1 cellular context compared by ENCODE assay signal in the genomic region with DNA sequence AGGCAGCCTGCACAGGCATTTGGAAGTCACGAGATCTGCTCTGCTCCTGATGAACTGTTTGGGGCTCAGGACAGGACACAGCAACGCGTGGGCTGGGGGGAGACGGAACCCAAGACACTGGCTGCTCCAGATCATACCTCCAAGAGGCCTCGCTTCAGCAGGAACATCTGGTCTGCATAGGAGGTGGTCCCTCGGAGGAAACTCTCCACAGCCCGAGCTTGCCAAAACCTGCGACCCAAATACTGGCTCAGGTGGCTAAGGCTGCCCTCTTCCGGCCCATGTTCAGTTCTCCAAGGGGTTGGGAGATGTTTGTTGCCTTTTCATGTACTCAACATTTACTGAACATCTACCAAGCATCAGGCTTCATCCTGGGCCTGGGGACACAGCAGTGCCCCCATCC.
TF ChIP-seq lines count a peak whose summit lies in the region.

No MANE protein-coding gene starts in this region.

TF ChIP-seq in SK-N-SH, 30 proteins besides CTCF, POLR2A, EP300 and RAD21:
- TF ChIP-seq, protein P1, sequence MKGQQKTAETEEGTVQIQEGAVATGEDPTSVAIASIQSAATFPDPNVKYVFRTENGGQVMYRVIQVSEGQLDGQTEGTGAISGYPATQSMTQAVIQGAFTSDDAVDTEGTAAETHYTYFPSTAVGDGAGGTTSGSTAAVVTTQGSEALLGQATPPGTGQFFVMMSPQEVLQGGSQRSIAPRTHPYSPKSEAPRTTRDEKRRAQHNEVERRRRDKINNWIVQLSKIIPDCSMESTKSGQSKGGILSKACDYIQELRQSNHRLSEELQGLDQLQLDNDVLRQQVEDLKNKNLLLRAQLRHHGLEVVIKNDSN (IDR thresholded peaks at IDR 0.05; ENCODE audit: borderline replicate concordance, low read depth) = no peak
- TF ChIP-seq EZH2phosphoT487 (IDR thresholded peaks at IDR 0.05; ENCODE audit: borderline replicate concordance, low read depth) (no peak), ELF1 (IDR thresholded peaks at IDR 0.05) (no peak), RXRA (IDR thresholded peaks at IDR 0.05; ENCODE audit: borderline replicate concordance, low read depth) (no peak), NRF1 (IDR thresholded peaks at IDR 0.05; ENCODE audit: low read depth, low read length) (no peak), SMC3 (IDR thresholded peaks at IDR 0.05; ENCODE audit: low read depth, low read length) (no peak), YY1 (IDR thresholded peaks at IDR 0.05; ENCODE audit: low read depth) (no peak), FOSL2 (IDR thresholded peaks at IDR 0.05; ENCODE audit: borderline replicate concordance, low read depth) (no peak), POLR2AphosphoS5 (IDR thresholded peaks at IDR 0.05; ENCODE audit: low read depth, low read length) (no peak)
- TF ChIP-seq, protein P2, sequence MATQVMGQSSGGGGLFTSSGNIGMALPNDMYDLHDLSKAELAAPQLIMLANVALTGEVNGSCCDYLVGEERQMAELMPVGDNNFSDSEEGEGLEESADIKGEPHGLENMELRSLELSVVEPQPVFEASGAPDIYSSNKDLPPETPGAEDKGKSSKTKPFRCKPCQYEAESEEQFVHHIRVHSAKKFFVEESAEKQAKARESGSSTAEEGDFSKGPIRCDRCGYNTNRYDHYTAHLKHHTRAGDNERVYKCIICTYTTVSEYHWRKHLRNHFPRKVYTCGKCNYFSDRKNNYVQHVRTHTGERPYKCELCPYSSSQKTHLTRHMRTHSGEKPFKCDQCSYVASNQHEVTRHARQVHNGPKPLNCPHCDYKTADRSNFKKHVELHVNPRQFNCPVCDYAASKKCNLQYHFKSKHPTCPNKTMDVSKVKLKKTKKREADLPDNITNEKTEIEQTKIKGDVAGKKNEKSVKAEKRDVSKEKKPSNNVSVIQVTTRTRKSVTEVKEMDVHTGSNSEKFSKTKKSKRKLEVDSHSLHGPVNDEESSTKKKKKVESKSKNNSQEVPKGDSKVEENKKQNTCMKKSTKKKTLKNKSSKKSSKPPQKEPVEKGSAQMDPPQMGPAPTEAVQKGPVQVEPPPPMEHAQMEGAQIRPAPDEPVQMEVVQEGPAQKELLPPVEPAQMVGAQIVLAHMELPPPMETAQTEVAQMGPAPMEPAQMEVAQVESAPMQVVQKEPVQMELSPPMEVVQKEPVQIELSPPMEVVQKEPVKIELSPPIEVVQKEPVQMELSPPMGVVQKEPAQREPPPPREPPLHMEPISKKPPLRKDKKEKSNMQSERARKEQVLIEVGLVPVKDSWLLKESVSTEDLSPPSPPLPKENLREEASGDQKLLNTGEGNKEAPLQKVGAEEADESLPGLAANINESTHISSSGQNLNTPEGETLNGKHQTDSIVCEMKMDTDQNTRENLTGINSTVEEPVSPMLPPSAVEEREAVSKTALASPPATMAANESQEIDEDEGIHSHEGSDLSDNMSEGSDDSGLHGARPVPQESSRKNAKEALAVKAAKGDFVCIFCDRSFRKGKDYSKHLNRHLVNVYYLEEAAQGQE (IDR thresholded peaks at IDR 0.05; ENCODE audit: low read depth, low read length) = no peak
- TF ChIP-seq, protein P3, sequence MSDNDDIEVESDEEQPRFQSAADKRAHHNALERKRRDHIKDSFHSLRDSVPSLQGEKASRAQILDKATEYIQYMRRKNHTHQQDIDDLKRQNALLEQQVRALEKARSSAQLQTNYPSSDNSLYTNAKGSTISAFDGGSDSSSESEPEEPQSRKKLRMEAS (IDR thresholded peaks at IDR 0.05; ENCODE audit: low read depth) = no peak
- TF ChIP-seq, protein P4, sequence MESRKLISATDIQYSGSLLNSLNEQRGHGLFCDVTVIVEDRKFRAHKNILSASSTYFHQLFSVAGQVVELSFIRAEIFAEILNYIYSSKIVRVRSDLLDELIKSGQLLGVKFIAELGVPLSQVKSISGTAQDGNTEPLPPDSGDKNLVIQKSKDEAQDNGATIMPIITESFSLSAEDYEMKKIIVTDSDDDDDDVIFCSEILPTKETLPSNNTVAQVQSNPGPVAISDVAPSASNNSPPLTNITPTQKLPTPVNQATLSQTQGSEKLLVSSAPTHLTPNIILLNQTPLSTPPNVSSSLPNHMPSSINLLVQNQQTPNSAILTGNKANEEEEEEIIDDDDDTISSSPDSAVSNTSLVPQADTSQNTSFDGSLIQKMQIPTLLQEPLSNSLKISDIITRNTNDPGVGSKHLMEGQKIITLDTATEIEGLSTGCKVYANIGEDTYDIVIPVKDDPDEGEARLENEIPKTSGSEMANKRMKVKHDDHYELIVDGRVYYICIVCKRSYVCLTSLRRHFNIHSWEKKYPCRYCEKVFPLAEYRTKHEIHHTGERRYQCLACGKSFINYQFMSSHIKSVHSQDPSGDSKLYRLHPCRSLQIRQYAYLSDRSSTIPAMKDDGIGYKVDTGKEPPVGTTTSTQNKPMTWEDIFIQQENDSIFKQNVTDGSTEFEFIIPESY (IDR thresholded peaks at IDR 0.05; ENCODE audit: borderline replicate concordance, low read depth) = no peak
- TF ChIP-seq, protein P5, sequence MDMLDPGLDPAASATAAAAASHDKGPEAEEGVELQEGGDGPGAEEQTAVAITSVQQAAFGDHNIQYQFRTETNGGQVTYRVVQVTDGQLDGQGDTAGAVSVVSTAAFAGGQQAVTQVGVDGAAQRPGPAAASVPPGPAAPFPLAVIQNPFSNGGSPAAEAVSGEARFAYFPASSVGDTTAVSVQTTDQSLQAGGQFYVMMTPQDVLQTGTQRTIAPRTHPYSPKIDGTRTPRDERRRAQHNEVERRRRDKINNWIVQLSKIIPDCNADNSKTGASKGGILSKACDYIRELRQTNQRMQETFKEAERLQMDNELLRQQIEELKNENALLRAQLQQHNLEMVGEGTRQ (IDR thresholded peaks at IDR 0.05; ENCODE audit: borderline replicate concordance, low read depth, low read length) = no peak
